In the genomic region with DNA sequence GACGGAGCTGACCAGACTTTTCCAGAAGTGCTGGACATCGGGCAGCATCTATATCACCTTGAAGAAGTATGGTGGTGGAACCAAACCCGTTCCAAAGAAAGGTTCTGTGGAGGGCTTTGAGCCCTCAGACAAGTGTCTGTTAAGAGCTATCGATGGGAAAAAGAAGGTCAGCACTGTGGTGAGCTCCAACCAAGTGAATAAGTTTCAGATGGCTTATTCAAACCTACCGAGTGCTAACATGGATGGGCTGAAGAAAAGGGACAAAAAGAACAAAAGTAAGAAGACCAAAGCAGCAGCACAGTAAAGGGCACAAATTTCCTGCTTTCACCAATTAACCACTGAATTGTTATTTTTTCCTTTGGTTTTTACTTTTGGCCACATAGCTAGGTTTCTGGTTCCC, we compare ENCODE assay signal across 32 cellular contexts. TPM values are rescaled to one million over a fixed set of nuclear protein-coding genes. Genes with fewer than 3 reads are reported as not detected.
DNase-seq lines count a peak whose midpoint lies in the region; ATAC-seq and TF ChIP-seq lines count a peak whose summit lies in the region.
"Had no signal": no experiment of that assay in that cellular context is flagged by ENCODE, and none has a peak within 500 bp of the region (broad histone marks: within the 10 kb centered on the region; RNA-seq: fewer than 3 reads in every experiment).

No MANE protein-coding gene starts in this region.

- no peaks in the 10 kb centered on the region for H3K9me3 Mint-ChIP-seq in CD4-positive, alpha-beta memory T cell
- no peaks in the 10 kb centered on the region for H3K9me3 Mint-ChIP-seq in activated naive CD8-positive, alpha-beta T cell (ENCODE audit: low read depth)
- no peaks in the 10 kb centered on the region for H3K9me3 Mint-ChIP-seq in progenitor cell of endocrine pancreas (ENCODE audit: low read depth)

- no peaks in the 10 kb centered on the region for H3K27me3 Mint-ChIP-seq in CD4-positive, alpha-beta memory T cell
- no peaks in the 10 kb centered on the region for H3K27me3 Mint-ChIP-seq in activated naive CD8-positive, alpha-beta T cell
- H3K27me3 Mint-ChIP-seq in progenitor cell of endocrine pancreas, result no peaks in the 10 kb centered on the region

- peaks cover 23% of the 10 kb centered on the region for H4K20me1 ChIP-seq in Karpas-422 (ENCODE audit: insufficient read depth, low read depth, low read length)

- POLR2A ChIA-PET in CD4-positive, alpha-beta memory T cell (lab: Charles Lee; ENCODE audit: partially characterized antibody), result interaction anchor here (0.6 to 1.2 kb wide), 4 partner anchors 25 to 98 kb away, joined by 3 to 4 read pairs (median 3); no protein-coding TSS in a partner anchor

- intact Hi-C loops in CD4-positive, alpha-beta memory T cell (cut with micrococcal nuclease), result no loop called here

- TF ChIP-seq CTCF in progenitor cell of endocrine pancreas (IDR thresholded peaks at IDR 0.05; ENCODE audit: unreplicated experiment), result no peak

- peaks cover 59% of the 10 kb centered on the region for H3K4me1 ChIP-seq in CD4-positive, alpha-beta memory T cell (ENCODE audit: insufficient read depth, low read length)
- no peaks in the 10 kb centered on the region for H3K4me1 ChIP-seq in Karpas-422 (ENCODE audit: low read length)

- peak overlapping the region in 5 of 7 donors; percentile 23 to 50 (median 41) for H3K27ac Mint-ChIP-seq in CD4-positive, alpha-beta memory T cell
- peak overlapping the region; percentile 73 for H3K27ac Mint-ChIP-seq in activated naive CD8-positive, alpha-beta T cell
- H3K27ac Mint-ChIP-seq in progenitor cell of endocrine pancreas, result peak overlapping the region; percentile 17

- H3K27ac ChIP-seq in CD4-positive, alpha-beta memory T cell (ENCODE audit: low read depth, low read length), result no peak overlapping the region
- H3K27ac ChIP-seq in Karpas-422 (ENCODE audit: low read length), result no peak overlapping the region
- H3K27ac ChIP-seq: adrenal gland, body of pancreas, C4-2B, GM23248, RWPE1, SK-N-MC, upper lobe of left lung had no signal

- peak overlapping the region in 4 of 8 donors; percentile 10 to 65 (median 47) for H3K4me3 Mint-ChIP-seq in CD4-positive, alpha-beta memory T cell
- H3K4me3 Mint-ChIP-seq in activated naive CD8-positive, alpha-beta T cell, result no peak overlapping the region
- no peak overlapping the region for H3K4me3 Mint-ChIP-seq in progenitor cell of endocrine pancreas (ENCODE audit: low read depth)

- H3K36me3 ChIP-seq in CD4-positive, alpha-beta memory T cell (ENCODE audit: insufficient read depth, low read length), result peaks cover 65% of the 10 kb centered on the region
- H3K36me3 ChIP-seq in Karpas-422 (ENCODE audit: insufficient read depth, low read length), result peaks cover 66% of the 10 kb centered on the region

- no peak overlapping the region for H3K4me2 ChIP-seq in Karpas-422 (ENCODE audit: low read depth, low read length, poor library complexity, severe bottlenecking)

- H3K36me3 Mint-ChIP-seq in CD4-positive, alpha-beta memory T cell, result peaks cover 48 to 89% of the 10 kb centered on the region in 2 donors
- peaks cover 16% of the 10 kb centered on the region for H3K36me3 Mint-ChIP-seq in activated naive CD8-positive, alpha-beta T cell
- H3K36me3 Mint-ChIP-seq in progenitor cell of endocrine pancreas (ENCODE audit: insufficient read depth), result peaks cover 21% of the 10 kb centered on the region

- H3K79me2 ChIP-seq in Karpas-422 (ENCODE audit: low read length), result peaks cover 90% of the 10 kb centered on the region

- H3K9me3 ChIP-seq in CD4-positive, alpha-beta memory T cell (ENCODE audit: control insufficient read depth in 1 of 2, low read length in 2 of 2), result no peaks in the 10 kb centered on the region
- no peaks in the 10 kb centered on the region for H3K9me3 ChIP-seq in Karpas-422 (ENCODE audit: low read length)
- H3K9me3 ChIP-seq: adrenal gland, body of pancreas, upper lobe of left lung had no signal

- no peak overlapping the region for H3K4me3 ChIP-seq in CD4-positive, alpha-beta memory T cell (ENCODE audit: low read length in 2 of 2)
- no peak overlapping the region for H3K4me3 ChIP-seq in Karpas-422 (ENCODE audit: low read length)
- H3K4me3 ChIP-seq: adrenal gland, body of pancreas, GM23248, SK-N-MC, upper lobe of left lung had no signal

- DNase-seq in CD4-positive, alpha-beta memory T cell, result no peak
- DNase-seq in Karpas-422 (peak; percentile 25), progenitor cell of endocrine pancreas (ENCODE audit: low spot score, unreplicated experiment) (no peak), NCI-H187 (lab: John Stamatoyannopoulos, UW) (no peak), 8988T (no peak)
- DNase-seq: activated CD4-positive, alpha-beta T cell treated with anti-CD3 and anti-CD28 coated beads for 1 hour; activated CD8-positive, alpha-beta memory T cell treated with anti-CD3 and anti-CD28 coated beads, Interleukin-2, amount 50 U/mL, for 4 hours; activated effector memory CD4-positive, alpha-beta T cell treated with anti-CD3 and anti-CD28 coated beads, Interleukin-2, amount 50 U/mL, for 16 hours; adrenal gland; body of pancreas; EL; GM23248; islet precursor cell; KG1; left ventricle myocardium superior; NCI-H1436 treated with DMSO at 0.1 percent for 48 hours; NCI-H2107; nucleus accumbens; T-helper 2 cell; upper lobe of left lung had no signal

- H3K4me1 Mint-ChIP-seq in CD4-positive, alpha-beta memory T cell, result peaks cover 44 to 76% (median 62%) of the 10 kb centered on the region in 4 donors
- peaks cover 77% of the 10 kb centered on the region for H3K4me1 Mint-ChIP-seq in activated naive CD8-positive, alpha-beta T cell (ENCODE audit: low read depth)
- H3K4me1 Mint-ChIP-seq in progenitor cell of endocrine pancreas (ENCODE audit: low read depth), result no peaks in the 10 kb centered on the region

- CTCF ChIA-PET in CD4-positive, alpha-beta memory T cell (lab: Charles Lee; ENCODE audit: partially characterized antibody), result interaction anchor here (0.6 kb wide), 2 partner anchors 36 to 222 kb away, joined by 3 read pairs; no protein-coding TSS in a partner anchor

- no peaks in the 10 kb centered on the region for H3K27me3 ChIP-seq in CD4-positive, alpha-beta memory T cell (ENCODE audit: insufficient read depth, low read length)
- no peaks in the 10 kb centered on the region for H3K27me3 ChIP-seq in Karpas-422 (ENCODE audit: low read length)
- H3K27me3 ChIP-seq: adrenal gland, body of pancreas, upper lobe of left lung had no signal

- H2AFZ ChIP-seq in Karpas-422 (ENCODE audit: low read length), result no peak overlapping the region
- H2AFZ ChIP-seq: GM23248 had no signal

- H3K9me2 ChIP-seq in Karpas-422 (replicated peaks; ENCODE audit: insufficient read depth, low read length), result no peaks in the 10 kb centered on the region

- no peak for ATAC-seq in GM21529 (IDR thresholded peaks at IDR 0.05; ENCODE audit: unreplicated experiment)
- ATAC-seq: body of pancreas, left ventricle myocardium superior had no signal

- H3K9ac ChIP-seq in Karpas-422 (ENCODE audit: low read length), result no peak overlapping the region
- H3K9ac ChIP-seq: GM23248 had no signal

RNA-seq across cellular contexts. Expression of a gene that starts 6.9 kb away (rescaled TPM):
- total RNA-seq in CD4-positive, alpha-beta memory T cell, result 100 to 1,000 TPM; 115 to 120 TPM
- 10 to 100 TPM; 37.6 to 55.3 TPM for polyA plus RNA-seq in CD4-positive, alpha-beta memory T cell
- 14.2 and 45.8 TPM in 2 replicates for total RNA-seq in Karpas-422 (2014; rRNA removed; shearing (Covaris generic); ENCODE audit: low replicate concordance)
- 67.9 and 72.0 TPM in 2 replicates for total RNA-seq in progenitor cell of endocrine pancreas

RNA-seq across cellular contexts. Expression of a gene that starts 31.4 kb away (rescaled TPM):
- total RNA-seq in CD4-positive, alpha-beta memory T cell, result 100 to 1,000 TPM in 1 of 2 experiments, 10 to 100 TPM in 1; 95.1 to 102 TPM
- polyA plus RNA-seq in CD4-positive, alpha-beta memory T cell, result 10 to 100 TPM; 61.2 to 73.4 TPM
- 0.52 TPM in 1 of 2 replicates, not detected in the other for total RNA-seq in Karpas-422 (2014; rRNA removed; shearing (Covaris generic); ENCODE audit: low replicate concordance)
- 19.1 and 20.2 TPM in 2 replicates for total RNA-seq in progenitor cell of endocrine pancreas

RNA-seq across cellular contexts. Expression of a gene that starts 52.5 kb away (rescaled TPM):
- total RNA-seq in CD4-positive, alpha-beta memory T cell, result not detected
- polyA plus RNA-seq in CD4-positive, alpha-beta memory T cell, result not detected
- total RNA-seq in Karpas-422 (2014; rRNA removed; shearing (Covaris generic); ENCODE audit: low replicate concordance), result not detected in 2 replicates
- not detected in 2 replicates for total RNA-seq in progenitor cell of endocrine pancreas
- total RNA-seq: body of pancreas, cerebellum, GM23248, left ventricle myocardium superior, mesenteric fat pad, myocyte, NCI-H460, pulmonary artery endothelial cell, subcutaneous adipose tissue, upper lobe of left lung had no signal
- polyA plus RNA-seq: AG04450, GM23248 had no signal

Comparison
In these comparisons a context has a peak if more than half of its experiments do, and no peak if none do; other contexts are left out.
1. H3K27ac Mint-ChIP-seq: peak in every context shown above with its lines; median percentile 73 in activated naive CD8-positive, alpha-beta T cell; 41 in CD4-positive, alpha-beta memory T cell; 17 in progenitor cell of endocrine pancreas.
2. RNA of a gene that starts 31.4 kb away (total RNA-seq): 95.1 to 102 TPM in CD4-positive, alpha-beta memory T cell and 19.1 to 20.2 TPM in progenitor cell of endocrine pancreas; 0.52 TPM in Karpas-422; every median in the first group is over 10 times any median in the second.